Comparison of ENCODE assay signal across 1 cellular context in the genomic region with DNA sequence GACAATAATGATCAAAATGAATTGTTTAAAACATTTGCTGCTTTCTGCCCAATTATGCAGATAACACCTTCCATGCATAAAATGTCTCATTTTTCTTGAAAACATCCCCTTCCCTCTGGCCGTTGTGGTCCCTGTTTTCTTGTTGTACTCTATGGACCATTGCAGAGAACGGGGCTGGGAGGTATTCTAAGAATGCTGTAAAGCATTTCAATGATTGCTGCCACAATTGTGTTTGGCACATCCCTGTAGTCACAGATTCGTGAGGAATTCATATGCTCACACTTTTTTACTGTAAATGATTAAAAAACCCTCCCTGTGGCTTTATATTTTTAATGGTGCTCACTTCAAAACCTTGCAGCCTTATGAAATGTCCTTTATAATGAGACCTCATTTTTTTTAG.
TF ChIP-seq lines count a peak whose summit lies in the region.

No MANE protein-coding gene starts in this region.

TF ChIP-seq in H1, 55 proteins besides CTCF, POLR2A, EP300 and RAD21 (continued from another document):
- TF ChIP-seq, protein P1, sequence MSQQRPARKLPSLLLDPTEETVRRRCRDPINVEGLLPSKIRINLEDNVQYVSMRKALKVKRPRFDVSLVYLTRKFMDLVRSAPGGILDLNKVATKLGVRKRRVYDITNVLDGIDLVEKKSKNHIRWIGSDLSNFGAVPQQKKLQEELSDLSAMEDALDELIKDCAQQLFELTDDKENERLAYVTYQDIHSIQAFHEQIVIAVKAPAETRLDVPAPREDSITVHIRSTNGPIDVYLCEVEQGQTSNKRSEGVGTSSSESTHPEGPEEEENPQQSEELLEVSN (IDR thresholded peaks at IDR 0.05), result no peak
- no peak for TF ChIP-seq MAX (IDR thresholded peaks at IDR 0.05)
- TF ChIP-seq KDM1A (IDR thresholded peaks at IDR 0.05; ENCODE audit: borderline replicate concordance, low read length), result no peak
- no peak for TF ChIP-seq SP2 (IDR thresholded peaks at IDR 0.05; ENCODE audit: low read length)
- TF ChIP-seq JUND (IDR thresholded peaks at IDR 0.05; ENCODE audit: low read length), result no peak
- TF ChIP-seq NANOG (IDR thresholded peaks at IDR 0.05; ENCODE audit: insufficient read depth, low read depth, low read length, poor library complexity, severe bottlenecking), result peak; percentile 42
- TF ChIP-seq BCL11A (IDR thresholded peaks at IDR 0.05; ENCODE audit: low read depth in 2 of 2, low read length in 2 of 2), result no peak
- no peak for TF ChIP-seq CBX5 (IDR thresholded peaks at IDR 0.05; ENCODE audit: low read depth, low read length)
- TF ChIP-seq, protein P2, sequence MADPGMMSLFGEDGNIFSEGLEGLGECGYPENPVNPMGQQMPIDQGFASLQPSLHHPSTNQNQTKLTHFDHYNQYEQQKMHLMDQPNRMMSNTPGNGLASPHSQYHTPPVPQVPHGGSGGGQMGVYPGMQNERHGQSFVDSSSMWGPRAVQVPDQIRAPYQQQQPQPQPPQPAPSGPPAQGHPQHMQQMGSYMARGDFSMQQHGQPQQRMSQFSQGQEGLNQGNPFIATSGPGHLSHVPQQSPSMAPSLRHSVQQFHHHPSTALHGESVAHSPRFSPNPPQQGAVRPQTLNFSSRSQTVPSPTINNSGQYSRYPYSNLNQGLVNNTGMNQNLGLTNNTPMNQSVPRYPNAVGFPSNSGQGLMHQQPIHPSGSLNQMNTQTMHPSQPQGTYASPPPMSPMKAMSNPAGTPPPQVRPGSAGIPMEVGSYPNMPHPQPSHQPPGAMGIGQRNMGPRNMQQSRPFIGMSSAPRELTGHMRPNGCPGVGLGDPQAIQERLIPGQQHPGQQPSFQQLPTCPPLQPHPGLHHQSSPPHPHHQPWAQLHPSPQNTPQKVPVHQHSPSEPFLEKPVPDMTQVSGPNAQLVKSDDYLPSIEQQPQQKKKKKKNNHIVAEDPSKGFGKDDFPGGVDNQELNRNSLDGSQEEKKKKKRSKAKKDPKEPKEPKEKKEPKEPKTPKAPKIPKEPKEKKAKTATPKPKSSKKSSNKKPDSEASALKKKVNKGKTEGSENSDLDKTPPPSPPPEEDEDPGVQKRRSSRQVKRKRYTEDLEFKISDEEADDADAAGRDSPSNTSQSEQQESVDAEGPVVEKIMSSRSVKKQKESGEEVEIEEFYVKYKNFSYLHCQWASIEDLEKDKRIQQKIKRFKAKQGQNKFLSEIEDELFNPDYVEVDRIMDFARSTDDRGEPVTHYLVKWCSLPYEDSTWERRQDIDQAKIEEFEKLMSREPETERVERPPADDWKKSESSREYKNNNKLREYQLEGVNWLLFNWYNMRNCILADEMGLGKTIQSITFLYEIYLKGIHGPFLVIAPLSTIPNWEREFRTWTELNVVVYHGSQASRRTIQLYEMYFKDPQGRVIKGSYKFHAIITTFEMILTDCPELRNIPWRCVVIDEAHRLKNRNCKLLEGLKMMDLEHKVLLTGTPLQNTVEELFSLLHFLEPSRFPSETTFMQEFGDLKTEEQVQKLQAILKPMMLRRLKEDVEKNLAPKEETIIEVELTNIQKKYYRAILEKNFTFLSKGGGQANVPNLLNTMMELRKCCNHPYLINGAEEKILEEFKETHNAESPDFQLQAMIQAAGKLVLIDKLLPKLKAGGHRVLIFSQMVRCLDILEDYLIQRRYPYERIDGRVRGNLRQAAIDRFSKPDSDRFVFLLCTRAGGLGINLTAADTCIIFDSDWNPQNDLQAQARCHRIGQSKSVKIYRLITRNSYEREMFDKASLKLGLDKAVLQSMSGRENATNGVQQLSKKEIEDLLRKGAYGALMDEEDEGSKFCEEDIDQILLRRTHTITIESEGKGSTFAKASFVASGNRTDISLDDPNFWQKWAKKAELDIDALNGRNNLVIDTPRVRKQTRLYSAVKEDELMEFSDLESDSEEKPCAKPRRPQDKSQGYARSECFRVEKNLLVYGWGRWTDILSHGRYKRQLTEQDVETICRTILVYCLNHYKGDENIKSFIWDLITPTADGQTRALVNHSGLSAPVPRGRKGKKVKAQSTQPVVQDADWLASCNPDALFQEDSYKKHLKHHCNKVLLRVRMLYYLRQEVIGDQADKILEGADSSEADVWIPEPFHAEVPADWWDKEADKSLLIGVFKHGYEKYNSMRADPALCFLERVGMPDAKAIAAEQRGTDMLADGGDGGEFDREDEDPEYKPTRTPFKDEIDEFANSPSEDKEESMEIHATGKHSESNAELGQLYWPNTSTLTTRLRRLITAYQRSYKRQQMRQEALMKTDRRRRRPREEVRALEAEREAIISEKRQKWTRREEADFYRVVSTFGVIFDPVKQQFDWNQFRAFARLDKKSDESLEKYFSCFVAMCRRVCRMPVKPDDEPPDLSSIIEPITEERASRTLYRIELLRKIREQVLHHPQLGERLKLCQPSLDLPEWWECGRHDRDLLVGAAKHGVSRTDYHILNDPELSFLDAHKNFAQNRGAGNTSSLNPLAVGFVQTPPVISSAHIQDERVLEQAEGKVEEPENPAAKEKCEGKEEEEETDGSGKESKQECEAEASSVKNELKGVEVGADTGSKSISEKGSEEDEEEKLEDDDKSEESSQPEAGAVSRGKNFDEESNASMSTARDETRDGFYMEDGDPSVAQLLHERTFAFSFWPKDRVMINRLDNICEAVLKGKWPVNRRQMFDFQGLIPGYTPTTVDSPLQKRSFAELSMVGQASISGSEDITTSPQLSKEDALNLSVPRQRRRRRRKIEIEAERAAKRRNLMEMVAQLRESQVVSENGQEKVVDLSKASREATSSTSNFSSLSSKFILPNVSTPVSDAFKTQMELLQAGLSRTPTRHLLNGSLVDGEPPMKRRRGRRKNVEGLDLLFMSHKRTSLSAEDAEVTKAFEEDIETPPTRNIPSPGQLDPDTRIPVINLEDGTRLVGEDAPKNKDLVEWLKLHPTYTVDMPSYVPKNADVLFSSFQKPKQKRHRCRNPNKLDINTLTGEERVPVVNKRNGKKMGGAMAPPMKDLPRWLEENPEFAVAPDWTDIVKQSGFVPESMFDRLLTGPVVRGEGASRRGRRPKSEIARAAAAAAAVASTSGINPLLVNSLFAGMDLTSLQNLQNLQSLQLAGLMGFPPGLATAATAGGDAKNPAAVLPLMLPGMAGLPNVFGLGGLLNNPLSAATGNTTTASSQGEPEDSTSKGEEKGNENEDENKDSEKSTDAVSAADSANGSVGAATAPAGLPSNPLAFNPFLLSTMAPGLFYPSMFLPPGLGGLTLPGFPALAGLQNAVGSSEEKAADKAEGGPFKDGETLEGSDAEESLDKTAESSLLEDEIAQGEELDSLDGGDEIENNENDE (IDR thresholded peaks at IDR 0.05; ENCODE audit: insufficient replicate concordance, low read length), result no peak
- TF ChIP-seq RNF2 (IDR thresholded peaks at IDR 0.05; ENCODE audit: borderline replicate concordance, low read depth, low read length, missing control alignments, poor library complexity, severe bottlenecking), result no peak
- no peak for TF ChIP-seq KDM4A (IDR thresholded peaks at IDR 0.05; ENCODE audit: low read depth, low read length, severe bottlenecking)
